In the genomic region with DNA sequence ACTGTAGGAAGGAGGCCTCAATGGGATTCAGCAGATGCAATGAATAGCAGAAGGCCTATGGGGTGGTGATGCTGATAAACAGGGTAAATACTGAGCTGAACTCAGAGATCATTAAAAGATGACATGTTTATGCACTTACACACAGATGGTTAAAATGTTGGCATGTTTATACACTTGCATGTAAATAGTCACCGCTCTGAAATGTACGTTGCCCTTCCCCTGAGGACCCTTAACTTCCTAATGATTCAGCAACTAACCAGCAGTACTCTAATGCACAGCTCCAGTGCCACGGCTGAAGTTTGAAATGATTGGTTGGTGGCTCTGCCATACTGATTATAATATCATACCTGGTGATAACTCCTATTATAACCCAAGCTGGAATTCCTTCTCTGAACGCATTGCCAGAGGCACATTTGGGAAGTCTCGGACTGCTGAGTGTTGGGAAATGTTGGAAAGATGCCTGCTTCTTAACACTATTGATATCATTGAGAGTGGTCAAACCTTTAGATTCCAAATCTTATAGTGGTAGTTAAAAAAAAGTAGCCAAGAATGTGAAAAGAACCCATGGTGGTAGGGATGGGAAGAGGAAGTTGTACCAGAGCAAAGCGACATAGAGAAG, we compare ENCODE assay signal across 1 cellular context.
TF ChIP-seq lines count a peak whose summit lies in the region.

No MANE protein-coding gene starts in this region.

TF ChIP-seq in H1, 55 proteins besides CTCF, POLR2A, EP300 and RAD21:
- TF ChIP-seq, protein P1, sequence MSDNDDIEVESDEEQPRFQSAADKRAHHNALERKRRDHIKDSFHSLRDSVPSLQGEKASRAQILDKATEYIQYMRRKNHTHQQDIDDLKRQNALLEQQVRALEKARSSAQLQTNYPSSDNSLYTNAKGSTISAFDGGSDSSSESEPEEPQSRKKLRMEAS (IDR thresholded peaks at IDR 0.05) = no peak
- TF ChIP-seq CREB1 (IDR thresholded peaks at IDR 0.05) (no peak), BCL11A (IDR thresholded peaks at IDR 0.05; ENCODE audit: low read depth in 2 of 2, low read length in 2 of 2) (no peak), CBX8 (IDR thresholded peaks at IDR 0.05; ENCODE audit: borderline replicate concordance, low read depth, low read length) (no peak), HDAC6 (IDR thresholded peaks at IDR 0.05; ENCODE audit: low read depth, low read length) (no peak)
